1 cellular context compared by ENCODE assay signal in the genomic region with DNA sequence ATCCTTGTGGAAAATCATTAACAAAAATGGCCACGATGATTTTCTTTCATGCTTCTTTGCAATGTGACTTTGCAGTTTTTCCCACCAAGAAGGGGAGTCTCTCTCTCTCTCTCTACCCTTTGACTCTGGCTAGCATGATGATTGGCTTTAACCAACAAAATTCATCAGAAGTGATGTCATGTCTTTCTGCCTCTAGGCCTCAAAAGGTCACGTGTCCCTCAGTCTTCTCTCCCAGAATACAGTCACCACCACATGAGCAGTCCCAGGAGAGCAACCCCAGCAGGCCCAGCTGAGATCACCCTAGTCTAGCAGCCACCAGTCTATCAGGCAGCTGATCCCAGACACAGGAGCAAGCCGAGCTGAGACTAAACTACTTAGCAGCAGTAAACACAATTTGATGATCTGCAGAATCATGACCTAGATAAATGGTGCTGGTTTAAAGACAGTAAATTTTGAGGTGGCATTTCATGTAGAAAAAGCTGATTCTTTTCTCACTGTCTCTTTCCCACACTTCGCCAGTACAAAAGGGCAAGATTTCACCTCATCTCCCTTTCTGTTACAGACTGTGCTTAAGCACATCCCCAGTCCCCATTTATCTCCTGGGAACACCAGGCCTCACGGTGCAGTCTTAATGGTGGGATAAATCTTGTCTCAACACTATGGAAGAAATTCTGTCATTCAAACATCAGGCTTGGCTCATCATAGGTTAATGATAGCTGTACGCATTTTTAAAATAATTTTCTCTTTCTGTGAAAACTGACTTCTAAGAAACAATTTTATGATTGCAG.
TF ChIP-seq lines count a peak whose summit lies in the region.

No MANE protein-coding gene starts in this region.

TF ChIP-seq in K562, 482 proteins besides CTCF, POLR2A, EP300 and RAD21 (continued from another document):
- TF ChIP-seq, protein P1, sequence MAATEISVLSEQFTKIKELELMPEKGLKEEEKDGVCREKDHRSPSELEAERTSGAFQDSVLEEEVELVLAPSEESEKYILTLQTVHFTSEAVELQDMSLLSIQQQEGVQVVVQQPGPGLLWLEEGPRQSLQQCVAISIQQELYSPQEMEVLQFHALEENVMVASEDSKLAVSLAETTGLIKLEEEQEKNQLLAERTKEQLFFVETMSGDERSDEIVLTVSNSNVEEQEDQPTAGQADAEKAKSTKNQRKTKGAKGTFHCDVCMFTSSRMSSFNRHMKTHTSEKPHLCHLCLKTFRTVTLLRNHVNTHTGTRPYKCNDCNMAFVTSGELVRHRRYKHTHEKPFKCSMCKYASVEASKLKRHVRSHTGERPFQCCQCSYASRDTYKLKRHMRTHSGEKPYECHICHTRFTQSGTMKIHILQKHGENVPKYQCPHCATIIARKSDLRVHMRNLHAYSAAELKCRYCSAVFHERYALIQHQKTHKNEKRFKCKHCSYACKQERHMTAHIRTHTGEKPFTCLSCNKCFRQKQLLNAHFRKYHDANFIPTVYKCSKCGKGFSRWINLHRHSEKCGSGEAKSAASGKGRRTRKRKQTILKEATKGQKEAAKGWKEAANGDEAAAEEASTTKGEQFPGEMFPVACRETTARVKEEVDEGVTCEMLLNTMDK (IDR thresholded peaks at IDR 0.05; ENCODE audit: borderline replicate concordance, insufficient read depth, low read depth, low read length, poor library complexity, severe bottlenecking), result no peak
- no peak for TF ChIP-seq NR2C2 (CRISPR knock-in tag; IDR thresholded peaks at IDR 0.05)
- TF ChIP-seq NR2C2 (tag; IDR thresholded peaks at IDR 0.05), result peak; percentile 71; the same call in 1 of the 2 replicates
- TF ChIP-seq, protein P2, sequence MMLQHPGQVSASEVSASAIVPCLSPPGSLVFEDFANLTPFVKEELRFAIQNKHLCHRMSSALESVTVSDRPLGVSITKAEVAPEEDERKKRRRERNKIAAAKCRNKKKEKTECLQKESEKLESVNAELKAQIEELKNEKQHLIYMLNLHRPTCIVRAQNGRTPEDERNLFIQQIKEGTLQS (IDR thresholded peaks at IDR 0.05), result peak; percentile 38; the same call in 1 of the 2 replicates
- TF ChIP-seq, protein P2 (CRISPR knock-in tag; conservative IDR thresholded peaks at IDR 0.05), result no peak
- no peak for TF ChIP-seq PTRF (tag; IDR thresholded peaks at IDR 0.05)
- TF ChIP-seq MAFG (tag; conservative IDR thresholded peaks at IDR 0.05), result 0 out of 2 replicates have a peak, but pooled peaks have one; percentile 23
- TF ChIP-seq RAD51 (IDR thresholded peaks at IDR 0.05; ENCODE audit: borderline replicate concordance, low read depth), result peak; percentile 33; the same call in 1 of the 2 replicates
